8 cellular contexts compared by ENCODE assay signal in the genomic region with DNA sequence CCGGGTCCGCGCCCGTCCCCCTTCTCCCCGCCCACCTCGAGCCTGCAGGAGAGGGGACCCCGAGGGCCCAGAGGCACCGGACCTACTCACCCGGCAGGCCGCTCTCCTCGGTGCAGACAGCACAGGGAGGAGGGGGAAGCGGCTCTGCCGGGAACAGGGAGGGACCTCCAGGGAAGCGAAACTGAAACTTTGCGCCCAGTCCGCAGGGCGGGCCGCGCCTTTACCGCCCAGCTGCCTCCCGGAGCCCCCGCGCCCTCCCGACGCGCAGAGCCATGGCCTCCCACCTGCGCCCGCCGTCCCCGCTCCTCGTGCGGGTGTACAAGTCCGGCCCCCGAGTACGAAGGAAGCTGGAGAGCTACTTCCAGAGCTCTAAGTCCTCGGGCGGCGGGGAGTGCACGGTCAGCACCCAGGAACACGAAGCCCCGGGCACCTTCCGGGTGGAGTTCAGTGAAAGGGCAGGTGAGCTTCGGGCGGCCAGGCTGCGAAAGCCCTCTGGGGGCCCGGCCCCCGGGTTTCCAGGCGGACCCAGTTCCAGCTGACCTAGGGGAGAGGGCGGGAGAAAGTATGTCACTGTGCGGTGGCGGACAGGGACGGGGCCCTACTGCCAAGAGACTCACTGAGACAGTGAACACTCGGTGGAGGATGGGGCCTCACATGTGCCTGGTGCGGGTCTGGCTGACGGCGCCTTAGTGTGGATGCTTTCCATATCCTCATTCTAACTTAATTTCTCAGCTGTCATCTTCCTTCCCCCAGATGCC. TPM values are rescaled to one million over a fixed set of nuclear protein-coding genes. Genes with fewer than 3 reads are reported as not detected.
DNase-seq lines count a peak whose midpoint lies in the region; ATAC-seq and TF ChIP-seq lines count a peak whose summit lies in the region.

A gene (plus strand): TSS at position 184 of the 758 bp plus-strand sequence. CDS start 89 bp downstream, at position 273.
A gene (minus strand): TSS at position 146 of the 758 bp plus-strand sequence. CDS start 4,680 bp downstream, outside the sequence.

- H3K4me1 Mint-ChIP-seq in nephron progenitor cell: peaks cover 10% of the 10 kb centered on the region
- H3K4me1 Mint-ChIP-seq in stimulated activated naive CD8-positive, alpha-beta T cell treated with anti-CD3 and anti-CD28 coated beads, Interleukin-15, Interleukin-2, amounts not matched to agents 100 ng/mL and 50 ng/mL, for 24 hours (ENCODE audit: low read depth): peaks cover 80% of the 10 kb centered on the region

- TF ChIP-seq CTCF in fibroblast of the aortic adventitia (IDR thresholded peaks at IDR 0.05; ENCODE audit: insufficient read depth, low read length): no peak
- TF ChIP-seq CTCF in nephron progenitor cell (IDR thresholded peaks at IDR 0.05): no peak

- peak within 1 kb of the TSS; percentile 85 for H3K4me3 ChIP-seq in fibroblast of the aortic adventitia (ENCODE audit: low read depth, low read length)

- ATAC-seq in GM21717 (IDR thresholded peaks at IDR 0.05; ENCODE audit: unreplicated experiment): peak; percentile 85

- H3K27me3 Mint-ChIP-seq in nephron progenitor cell (ENCODE audit: low read depth, poor library complexity): peaks cover 50% of the 10 kb centered on the region
- H3K27me3 Mint-ChIP-seq in stimulated activated naive CD8-positive, alpha-beta T cell treated with anti-CD3 and anti-CD28 coated beads, Interleukin-15, Interleukin-2, amounts not matched to agents 100 ng/mL and 50 ng/mL, for 24 hours: no peaks in the 10 kb centered on the region

- no peaks in the 10 kb centered on the region for H3K36me3 Mint-ChIP-seq in nephron progenitor cell (ENCODE audit: low read depth)
- peaks cover 59% of the 10 kb centered on the region for H3K36me3 Mint-ChIP-seq in stimulated activated naive CD8-positive, alpha-beta T cell treated with anti-CD3 and anti-CD28 coated beads, Interleukin-15, Interleukin-2, amounts not matched to agents 100 ng/mL and 50 ng/mL, for 24 hours (ENCODE audit: low read depth)

- H3K9me3 Mint-ChIP-seq in nephron progenitor cell: no peaks in the 10 kb centered on the region
- H3K9me3 Mint-ChIP-seq in stimulated activated naive CD8-positive, alpha-beta T cell treated with anti-CD3 and anti-CD28 coated beads, Interleukin-15, Interleukin-2, amounts not matched to agents 100 ng/mL and 50 ng/mL, for 24 hours: no peaks in the 10 kb centered on the region

- peak within 1 kb of the TSS; percentile 80 for H3K4me3 Mint-ChIP-seq in nephron progenitor cell
- peak within 1 kb of the TSS; percentile 92 for H3K4me3 Mint-ChIP-seq in stimulated activated naive CD8-positive, alpha-beta T cell treated with anti-CD3 and anti-CD28 coated beads, Interleukin-15, Interleukin-2, amounts not matched to agents 100 ng/mL and 50 ng/mL, for 24 hours

- DNase-seq in DMS153 treated with DMSO at 0.1 percent for 48 hours (lab: John Stamatoyannopoulos, UW; ENCODE audit: unreplicated experiment) (peak; percentile 47), KG1 (lab: John Stamatoyannopoulos, UW) (peak; percentile 58), SHP77 (lab: John Stamatoyannopoulos, UW) (peak; percentile 55 to 71), activated gamma-delta T cell (lab: John Stamatoyannopoulos, UW) (peak; percentile 57), fibroblast of the aortic adventitia (ENCODE audit: low read depth) (peak; percentile 75), nephron progenitor cell (peak; percentile 64)

- H3K27ac Mint-ChIP-seq in nephron progenitor cell: no peak within 1 kb of the TSS
- peak within 1 kb of the TSS; percentile 99 for H3K27ac Mint-ChIP-seq in stimulated activated naive CD8-positive, alpha-beta T cell treated with anti-CD3 and anti-CD28 coated beads, Interleukin-15, Interleukin-2, amounts not matched to agents 100 ng/mL and 50 ng/mL, for 24 hours

RNA-seq across cellular contexts. Expression of the first gene that starts in this region (rescaled TPM):
- total RNA-seq in fibroblast of the aortic adventitia (ENCODE audit: low replicate concordance): 33.5 and 39.6 TPM in 2 replicates

RNA-seq across cellular contexts. Expression of the second gene that starts in this region (rescaled TPM):
- total RNA-seq in fibroblast of the aortic adventitia (ENCODE audit: low replicate concordance): 31.7 and 32.6 TPM in 2 replicates

Comparison
In these comparisons a context has a peak if more than half of its experiments do, and no peak if none do; other contexts are left out.
1. Peak in every context shown above with its lines: DNase-seq, ATAC-seq and H3K4me3 ChIP-seq.